Comparison of ENCODE assay signal across 2 cellular contexts in genomic region chr9:110329676-110330235, GRCh38.
TF ChIP-seq lines count a peak whose summit lies in the region.

No MANE protein-coding gene starts in this region.

TF ChIP-seq in GM23338, 12 proteins besides CTCF, POLR2A, EP300 and RAD21 (continued from another document):
- TF ChIP-seq, protein P1, sequence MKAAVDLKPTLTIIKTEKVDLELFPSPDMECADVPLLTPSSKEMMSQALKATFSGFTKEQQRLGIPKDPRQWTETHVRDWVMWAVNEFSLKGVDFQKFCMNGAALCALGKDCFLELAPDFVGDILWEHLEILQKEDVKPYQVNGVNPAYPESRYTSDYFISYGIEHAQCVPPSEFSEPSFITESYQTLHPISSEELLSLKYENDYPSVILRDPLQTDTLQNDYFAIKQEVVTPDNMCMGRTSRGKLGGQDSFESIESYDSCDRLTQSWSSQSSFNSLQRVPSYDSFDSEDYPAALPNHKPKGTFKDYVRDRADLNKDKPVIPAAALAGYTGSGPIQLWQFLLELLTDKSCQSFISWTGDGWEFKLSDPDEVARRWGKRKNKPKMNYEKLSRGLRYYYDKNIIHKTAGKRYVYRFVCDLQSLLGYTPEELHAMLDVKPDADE (IDR thresholded peaks at IDR 0.05): no peak
- TF ChIP-seq STAT1 (IDR thresholded peaks at IDR 0.05; ENCODE audit: unreplicated experiment): no peak

TF ChIP-seq in K562, 482 proteins besides CTCF, POLR2A, EP300 and RAD21 (continued from another document):
- TF ChIP-seq ZNF592 (IDR thresholded peaks at IDR 0.05) (no peak), ARNT (IDR thresholded peaks at IDR 0.05) (no peak), SPI1 (IDR thresholded peaks at IDR 0.05; ENCODE audit: borderline replicate concordance, low read depth, low read length) (peak; percentile 59; the same call in 1 of the 2 replicates), ILK (tag; IDR thresholded peaks at IDR 0.05; ENCODE audit: borderline replicate concordance, low read depth) (no peak), ZKSCAN3 (CRISPR knock-in tag; IDR thresholded peaks at IDR 0.05) (no peak), SMARCA4 (IDR thresholded peaks at IDR 0.05) (no peak), THRB (CRISPR knock-in tag; conservative IDR thresholded peaks at IDR 0.05) (no peak)
